Comparison of ENCODE assay signal across 8 cellular contexts in genomic region chr5:3161672-3162071, GRCh38.
"Had no signal": no experiment of that assay in that cellular context is flagged by ENCODE, and none has a peak within 500 bp of the region (broad histone marks: within the 10 kb centered on the region; RNA-seq: fewer than 3 reads in every experiment).

No MANE protein-coding gene starts in this region.

- H3K36me3 ChIP-seq: HAP-1 had no signal

- DNase-seq: GOT3, H7, HFFc6, IMR-90, KG1 had no signal

- H3K27ac Mint-ChIP-seq: HFFc6 had no signal

- H3K4me3 Mint-ChIP-seq: HFFc6 had no signal

- H3K4me1 ChIP-seq: HAP-1 had no signal

- ATAC-seq: HCT116, K562 had no signal

- H3K4me3 ChIP-seq: HAP-1, K562 had no signal
